In genomic region chr2:210544839-210545238, GRCh38 we compare ENCODE assay signal across 14 cellular contexts. TPM values are rescaled to one million over a fixed set of nuclear protein-coding genes. Genes with fewer than 3 reads are reported as not detected.
A peak's percentile ranks its signal among the peaks of the same experiment; 100 is the strongest.
DNase-seq lines count a peak whose midpoint lies in the region; ATAC-seq, FAIRE-seq and TF ChIP-seq lines count a peak whose summit lies in the region.
"Had no signal": no experiment of that assay in that cellular context is flagged by ENCODE, and none has a peak within 500 bp of the region (broad histone marks: within the 10 kb centered on the region; RNA-seq: fewer than 3 reads in every experiment).

No MANE protein-coding gene starts in this region.

- TF ChIP-seq POLR2A in A549 (IDR thresholded peaks at IDR 0.05; ENCODE audit: low read length) (no peak), K562 (conservative IDR thresholded peaks at IDR 0.05) (no peak), sigmoid colon (IDR thresholded peaks at IDR 0.05) (no peak)

- DNase-seq in A549 (ENCODE audit: low read depth in 1 of 2, low spot score in 1 of 2) (no peak), NCI-H226 (peak; percentile 45), K562 (ENCODE audit: extremely low read depth in 1 of 4, low spot score in 3 of 4) (peak in 1 of 4 experiments; percentile 18), small intestine (peak; percentile 90), SJCRH30 (no peak), sigmoid colon (no peak), posterior vena cava (ENCODE audit: low spot score) (no peak)
- DNase-seq: 8988T; ACHN; CD4-positive, CD25-positive, alpha-beta regulatory T cell; DMS53; HCEC 1CT; HFFc6 had no signal

- H4K20me1 ChIP-seq in K562 (replicated peaks; ENCODE audit: control insufficient read depth, insufficient read depth, low read length) = no peaks in the 10 kb centered on the region
- H4K20me1 ChIP-seq: BLaER1 treated with 17β-estradiol and CSF1 and Interleukin-3, amounts not matched to agents 10 nM and 100 nM had no signal

- no peaks in the 10 kb centered on the region for H3K27me3 ChIP-seq in K562 (ENCODE audit: control insufficient read depth in 2 of 2, insufficient read depth in 2 of 2, low read length in 2 of 2)
- H3K27me3 ChIP-seq in small intestine (ENCODE audit: control insufficient read depth in 2 of 2, insufficient read depth in 2 of 2, low read length in 2 of 2) = no peaks in the 10 kb centered on the region
- no peaks in the 10 kb centered on the region for H3K27me3 ChIP-seq in SJCRH30
- no peaks in the 10 kb centered on the region for H3K27me3 ChIP-seq in sigmoid colon
- H3K27me3 ChIP-seq: BLaER1 treated with 17β-estradiol and CSF1 and Interleukin-3, amounts not matched to agents 10 nM and 100 nM had no signal

- TF ChIP-seq CTCF in A549 (IDR thresholded peaks at IDR 0.05) = no peak
- no peak for TF ChIP-seq CTCF in K562 (IDR thresholded peaks at IDR 0.05 in 2 of 3, conservative IDR thresholded peaks at IDR 0.05 in 1 of 3; ENCODE audit: insufficient read depth in 2 of 3, low read depth in 1 of 3, low read length in 3 of 3)
- no peak for TF ChIP-seq CTCF in sigmoid colon (IDR thresholded peaks at IDR 0.05)

- ATAC-seq in A549 = no peak
- ATAC-seq in K562 = no peak

- no peaks in the 10 kb centered on the region for H3K36me3 ChIP-seq in K562 (ENCODE audit: control insufficient read depth, insufficient read depth, low read length)
- H3K36me3 ChIP-seq in small intestine (ENCODE audit: control insufficient read depth in 2 of 2, insufficient read depth in 2 of 2, low read length in 2 of 2) = no peaks in the 10 kb centered on the region
- H3K36me3 ChIP-seq in SJCRH30 = no peaks in the 10 kb centered on the region
- H3K36me3 ChIP-seq in sigmoid colon = no peaks in the 10 kb centered on the region
- H3K36me3 ChIP-seq: BLaER1 treated with 17β-estradiol and CSF1 and Interleukin-3, amounts not matched to agents 10 nM and 100 nM had no signal

- no peak overlapping the region for H2AFZ ChIP-seq in K562 (ENCODE audit: low read depth, low read length)

- BruUV-seq in K562 (replicated peaks; lab: Mats Ljungman, UMichigan) = no TSS peak

- intact Hi-C loops in K562 (cut with micrococcal nuclease) = no loop called here
- intact Hi-C loops in sigmoid colon (cut with DNase I) = no loop called here
- intact Hi-C loops in posterior vena cava (cut with DNase I) = no loop called here

- peaks cover 23% of the 10 kb centered on the region; the same call in 2 of the 3 replicates for H3K4me1 ChIP-seq in A549
- H3K4me1 ChIP-seq in K562 (replicated peaks in 1 of 2; ENCODE audit: control insufficient read depth in 2 of 2, insufficient read depth in 2 of 2, low read length in 2 of 2) = no peaks in the 10 kb centered on the region
- H3K4me1 ChIP-seq in small intestine (ENCODE audit: control insufficient read depth in 2 of 2, insufficient read depth in 1 of 2, low read depth in 1 of 2, low read length in 1 of 2) = no peaks in the 10 kb centered on the region
- no peaks in the 10 kb centered on the region for H3K4me1 ChIP-seq in SJCRH30
- H3K4me1 ChIP-seq in sigmoid colon = no peaks in the 10 kb centered on the region
- H3K4me1 ChIP-seq: BLaER1 treated with 17β-estradiol and CSF1 and Interleukin-3, amounts not matched to agents 10 nM and 100 nM had no signal

- TF ChIP-seq RAD21 in A549 (conservative IDR thresholded peaks at IDR 0.05 in 1 of 2, IDR thresholded peaks at IDR 0.05 in 1 of 2) = no peak
- TF ChIP-seq RAD21 in K562 (CRISPR knock-in tag; conservative IDR thresholded peaks at IDR 0.05 in 1 of 2, IDR thresholded peaks at IDR 0.05 in 1 of 2) = no peak

- no peaks in the 10 kb centered on the region for H3K9me3 ChIP-seq in A549
- H3K9me3 ChIP-seq in K562 (replicated peaks; ENCODE audit: control insufficient read depth, insufficient read depth, low read depth, low read length) = no peaks in the 10 kb centered on the region
- no peaks in the 10 kb centered on the region for H3K9me3 ChIP-seq in small intestine (ENCODE audit: control insufficient read depth, low read depth)
- H3K9me3 ChIP-seq in SJCRH30 (replicated peaks) = no peaks in the 10 kb centered on the region
- H3K9me3 ChIP-seq in sigmoid colon = no peaks in the 10 kb centered on the region
- H3K9me3 ChIP-seq: BLaER1 treated with 17β-estradiol and CSF1 and Interleukin-3, amounts not matched to agents 10 nM and 100 nM had no signal

- CTCF ChIA-PET in A549 (lab: Yijun Ruan, JAX) (no interaction called here), K562 (lab: Yijun Ruan, JAX; ENCODE audit: low intra/inter-chr PET ratio) (no interaction called here)

- FAIRE-seq in A549 (lab: Jason Lieb, UNC) (no peak), K562 (lab: Jason Lieb, UNC) (no peak), small intestine (lab: Jason Lieb, UNC) (no peak)

- H3K4me2 ChIP-seq in A549 (no peak overlapping the region), K562 (ENCODE audit: insufficient read depth, low read length) (no peak overlapping the region)
- H3K4me2 ChIP-seq: BLaER1 treated with 17β-estradiol and CSF1 and Interleukin-3, amounts not matched to agents 10 nM and 100 nM had no signal

- POLR2A ChIA-PET in A549 (lab: Yijun Ruan, JAX) = no interaction called here
- POLR2A ChIA-PET in K562 (lab: Yijun Ruan, JAX) = interaction anchor here (0.7 kb wide), 1 partner anchor 1142 kb away, joined by 3 read pairs; no protein-coding TSS in a partner anchor

- WGBS in A549 (ENCODE audit: missing lambda C conversion rate) = 24% methylated on average over 4 of the region's 4 CpGs
- 0% methylated on average over 4 of the region's 4 CpGs for WGBS in K562 (ENCODE audit: insufficient coverage, low coverage, missing lambda C conversion rate)
- WGBS in small intestine, 3 donors = 7 to 38% (median 25%) methylated on average over 4 of the region's 4 CpGs
- WGBS in sigmoid colon, 2 donors = 19 to 61% methylated on average over 4 of the region's 4 CpGs

- no peak overlapping the region for H3K4me3 ChIP-seq in A549
- H3K4me3 ChIP-seq in K562 = no peak overlapping the region
- peak overlapping the region in 1 of 2 donors; percentile 53 for H3K4me3 ChIP-seq in small intestine (ENCODE audit: low read depth in 1 of 2, low read length in 2 of 2)
- H3K4me3 ChIP-seq in SJCRH30 = no peak overlapping the region
- no peak overlapping the region for H3K4me3 ChIP-seq in sigmoid colon
- H3K4me3 ChIP-seq: BLaER1 treated with 17β-estradiol and CSF1 and Interleukin-3, amounts not matched to agents 10 nM and 100 nM had no signal

- H3K79me2 ChIP-seq in K562 (ENCODE audit: control insufficient read depth, insufficient read depth, low read length) = no peaks in the 10 kb centered on the region

- no peaks in the 10 kb centered on the region for H3K9me1 ChIP-seq in K562 (ENCODE audit: control insufficient read depth, insufficient read depth, low read length)

- H3K27ac ChIP-seq in A549 = peak overlapping the region; percentile 36 to 38; a peak in 1 of 6 replicates
- H3K27ac ChIP-seq in K562 (ENCODE audit: extremely low read depth, low read depth, low read length) = no peak overlapping the region
- peak overlapping the region; percentile 14 to 73 for H3K27ac ChIP-seq in small intestine (ENCODE audit: low read depth in 1 of 2, low read length in 1 of 2)
- no peak overlapping the region for H3K27ac ChIP-seq in SJCRH30
- no peak overlapping the region for H3K27ac ChIP-seq in sigmoid colon
- H3K27ac ChIP-seq: BLaER1 treated with 17β-estradiol and CSF1 and Interleukin-3, amounts not matched to agents 10 nM and 100 nM had no signal

- in situ Hi-C loops in K562 (cut with MboI) = no loop called here

- H3K9ac ChIP-seq in K562 (ENCODE audit: insufficient read depth in 1 of 2, low read depth in 2 of 2, low read length in 2 of 2) = no peak overlapping the region
- H3K9ac ChIP-seq: BLaER1 treated with 17β-estradiol and CSF1 and Interleukin-3, amounts not matched to agents 10 nM and 100 nM had no signal

- TF ChIP-seq EP300 in A549 (IDR thresholded peaks at IDR 0.05) (no peak), K562 (IDR thresholded peaks at IDR 0.05; ENCODE audit: low read length) (no peak), sigmoid colon (IDR thresholded peaks at IDR 0.05) (no peak)

TF ChIP-seq in A549, 52 proteins besides CTCF, POLR2A, EP300 and RAD21 (continues in another document):
- TF ChIP-seq SMC3 (IDR thresholded peaks at IDR 0.05) = no peak
- no peak for TF ChIP-seq HOXB5 (CRISPR knock-in tag; IDR thresholded peaks at IDR 0.05)
- TF ChIP-seq BHLHE40 (IDR thresholded peaks at IDR 0.05; ENCODE audit: low read depth, low read length) = no peak
- no peak for TF ChIP-seq SREBF2 (IDR thresholded peaks at IDR 0.05)

RNA-seq across cellular contexts. Expression of gene CPS1, which starts 11.6 kb away (rescaled TPM):
- polyA plus RNA-seq in A549 (2011; rRNA removed) = 59.3 and 61.3 TPM in 2 replicates
- 4.0 and 4.8 TPM in 2 replicates for polyA plus RNA-seq in A549 (2012; cell fraction: cytosol; rRNA removed)
- polyA plus RNA-seq in A549 (2012; cell fraction: nucleus; rRNA removed) = 9.1 and 13.2 TPM in 2 replicates
- polyA plus RNA-seq in A549 (2017; fragmentation: RNase III; extraction: RNeasy Plus Mini Kit Qiagen cat#74134 plus additional on column Dnase treatment) = 15.1 to 16.1 TPM (median 15.9 TPM) in 3 replicates
- 87.9 and 142 TPM in 2 replicates for polyA minus RNA-seq in A549 (2011; rRNA and poly(A)+ RNA removed)
- 10.9 and 21.5 TPM in 2 replicates for total RNA-seq in K562 (2011; cell fraction: chromatin; rRNA removed; ENCODE audit: low replicate concordance)
- total RNA-seq in K562 (2011; cell fraction: nucleolus; rRNA removed) = 7.7 and 10.9 TPM in 2 replicates
- total RNA-seq in K562 (2011; cell fraction: nucleoplasm; rRNA removed) = 12.2 and 17.3 TPM in 2 replicates
- total RNA-seq in K562 (2014; rRNA removed) = 4.3 and 5.7 TPM in 2 replicates
- 9.6 and 10.7 TPM in 2 replicates for total RNA-seq in K562 (2014; rRNA removed; fragmentation: Illumina TruSeq; extraction: Trizol)
- 8.7 and 9.2 TPM in 2 replicates for total RNA-seq in K562 (2015; rRNA removed; fragmentation: Illumina TruSeq; extraction: Trizol)
- total RNA-seq in K562 (2021) = 5.0 and 6.0 TPM in 2 replicates
- 11.6 and 13.5 TPM in 2 replicates for polyA plus RNA-seq in K562 (2011; rRNA removed)
- polyA plus RNA-seq in K562 (2011; cell fraction: cytosol; rRNA removed) = 3.9 and 6.6 TPM in 2 replicates
- 19.9 and 29.6 TPM in 2 replicates for polyA plus RNA-seq in K562 (2011; cell fraction: nucleus; rRNA removed)
- 5.6 and 6.8 TPM in 2 replicates for polyA plus RNA-seq in K562 (2012)
- polyA plus RNA-seq in K562 (2014; fragmentation: Illumina TruSeq; extraction: Trizol) = 8.7 and 9.3 TPM in 2 replicates
- polyA plus RNA-seq in K562 (2014; fragmentation: Nextera tagmentation; extraction: Ambion mirVana) = 1 to 10 TPM; 2.4 to 3.6 TPM
- polyA plus RNA-seq in K562 (2014; rRNA removed) = 5.1 and 6.0 TPM in 2 replicates
- polyA minus RNA-seq in K562 (2011; rRNA and poly(A)+ RNA removed) = 38.7 and 39.8 TPM in 2 replicates
- polyA minus RNA-seq in K562 (2011; cell fraction: cytosol; rRNA and poly(A)+ RNA removed) = 16.1 and 17.1 TPM in 2 replicates
- 22.3 and 47.3 TPM in 2 replicates for polyA minus RNA-seq in K562 (2011; cell fraction: nucleus; rRNA and poly(A)+ RNA removed)
- polyA plus RNA-seq in small intestine = 100 to 1,000 TPM in 2 of 3 donors, 10 to 100 TPM in 1; 64.0 to 191 (median 120) TPM
- 26.4 and 28.3 TPM in 2 replicates for total RNA-seq in SJCRH30 (2014; rRNA removed; shearing (Covaris generic))
- total RNA-seq in sigmoid colon = 1 to 10 TPM in 3 of 4 donors, under 1 TPM in 1; 0.99 to 2.9 (median 2.5) TPM
- polyA plus RNA-seq in sigmoid colon = under 1 TPM in 1 of 3 donors, not detected in 2; 0.29 TPM
- 1 to 10 TPM; 2.7 to 5.5 TPM for total RNA-seq in posterior vena cava
- polyA plus RNA-seq: CD4-positive, CD25-positive, alpha-beta regulatory T cell had no signal

Comparison
In these comparisons a context has a peak if more than half of its experiments do, and no peak if none do; other contexts are left out.
1. DNase-seq: peak in NCI-H226 (single experiment) and small intestine (single experiment); none in A549 (0 of 2), SJCRH30 (0 of 2), sigmoid colon (single experiment) and posterior vena cava (single experiment).
2. H3K27ac ChIP-seq: peak in A549 (2 of 2) and small intestine (2 of 2); none in K562 (single experiment), SJCRH30 (single experiment) and sigmoid colon (0 of 4).